ENCODE assay signal across 2 cellular contexts in the genomic region with DNA sequence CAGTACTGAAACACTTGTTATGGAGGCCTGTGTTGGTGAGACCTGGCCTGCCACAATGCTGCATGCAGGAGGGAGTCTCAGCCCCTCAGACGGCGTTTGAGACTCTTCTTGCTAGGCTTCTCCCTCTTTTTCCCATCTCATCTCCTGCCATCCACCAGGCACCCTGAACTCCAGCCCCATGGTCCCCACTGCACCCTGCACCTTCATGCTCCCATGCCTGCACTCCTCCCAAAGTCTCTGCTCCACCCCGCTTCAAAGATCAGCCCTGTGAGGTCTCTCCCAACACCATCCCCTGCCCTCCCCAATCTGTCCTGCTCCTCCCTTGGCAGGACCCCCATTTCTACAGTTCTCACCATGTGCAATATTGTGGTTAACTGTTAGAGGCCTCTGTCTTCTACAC.
TF ChIP-seq lines count a peak whose summit lies in the region.

No MANE protein-coding gene starts in this region.

TF ChIP-seq in IMR-90, 13 proteins besides CTCF, POLR2A, EP300 and RAD21:
- TF ChIP-seq, protein P1, sequence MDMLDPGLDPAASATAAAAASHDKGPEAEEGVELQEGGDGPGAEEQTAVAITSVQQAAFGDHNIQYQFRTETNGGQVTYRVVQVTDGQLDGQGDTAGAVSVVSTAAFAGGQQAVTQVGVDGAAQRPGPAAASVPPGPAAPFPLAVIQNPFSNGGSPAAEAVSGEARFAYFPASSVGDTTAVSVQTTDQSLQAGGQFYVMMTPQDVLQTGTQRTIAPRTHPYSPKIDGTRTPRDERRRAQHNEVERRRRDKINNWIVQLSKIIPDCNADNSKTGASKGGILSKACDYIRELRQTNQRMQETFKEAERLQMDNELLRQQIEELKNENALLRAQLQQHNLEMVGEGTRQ (IDR thresholded peaks at IDR 0.05; ENCODE audit: low read depth, low read length), result no peak
- TF ChIP-seq MXI1 (IDR thresholded peaks at IDR 0.05; ENCODE audit: borderline replicate concordance, low read depth, low read length) (no peak), CHD1 (IDR thresholded peaks at IDR 0.05; ENCODE audit: low read depth, low read length) (no peak), NFE2L2 (IDR thresholded peaks at IDR 0.05; ENCODE audit: low read depth, low read length) (no peak), CEBPB (IDR thresholded peaks at IDR 0.05; ENCODE audit: low read depth, low read length) (no peak), SMC3 (IDR thresholded peaks at IDR 0.05; ENCODE audit: low read depth, low read length) (no peak), MAZ (IDR thresholded peaks at IDR 0.05; ENCODE audit: borderline replicate concordance, low read depth, low read length) (no peak), RCOR1 (IDR thresholded peaks at IDR 0.05; ENCODE audit: insufficient replicate concordance, low read length) (no peak), MAFK (IDR thresholded peaks at IDR 0.05; ENCODE audit: low read depth, low read length) (no peak), RFX5 (IDR thresholded peaks at IDR 0.05; ENCODE audit: low read depth, low read length) (no peak), BHLHE40 (IDR thresholded peaks at IDR 0.05; ENCODE audit: low read depth, low read length) (no peak), FOS (IDR thresholded peaks at IDR 0.05; ENCODE audit: low read depth, low read length) (no peak)
- TF ChIP-seq, protein P2, sequence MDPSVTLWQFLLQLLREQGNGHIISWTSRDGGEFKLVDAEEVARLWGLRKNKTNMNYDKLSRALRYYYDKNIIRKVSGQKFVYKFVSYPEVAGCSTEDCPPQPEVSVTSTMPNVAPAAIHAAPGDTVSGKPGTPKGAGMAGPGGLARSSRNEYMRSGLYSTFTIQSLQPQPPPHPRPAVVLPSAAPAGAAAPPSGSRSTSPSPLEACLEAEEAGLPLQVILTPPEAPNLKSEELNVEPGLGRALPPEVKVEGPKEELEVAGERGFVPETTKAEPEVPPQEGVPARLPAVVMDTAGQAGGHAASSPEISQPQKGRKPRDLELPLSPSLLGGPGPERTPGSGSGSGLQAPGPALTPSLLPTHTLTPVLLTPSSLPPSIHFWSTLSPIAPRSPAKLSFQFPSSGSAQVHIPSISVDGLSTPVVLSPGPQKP (IDR thresholded peaks at IDR 0.05; ENCODE audit: borderline replicate concordance, low read depth, low read length), result no peak
TF ChIP-seq in IMR-90: peak in this region for 0.

TF ChIP-seq in H1, 55 proteins besides CTCF, POLR2A, EP300 and RAD21:
- no peak for TF ChIP-seq RNF2 (IDR thresholded peaks at IDR 0.05; ENCODE audit: borderline replicate concordance, low read depth, low read length, missing control alignments, poor library complexity, severe bottlenecking)
- TF ChIP-seq JUN (IDR thresholded peaks at IDR 0.05; ENCODE audit: low read depth, low read length), result no peak
- TF ChIP-seq, protein P3, sequence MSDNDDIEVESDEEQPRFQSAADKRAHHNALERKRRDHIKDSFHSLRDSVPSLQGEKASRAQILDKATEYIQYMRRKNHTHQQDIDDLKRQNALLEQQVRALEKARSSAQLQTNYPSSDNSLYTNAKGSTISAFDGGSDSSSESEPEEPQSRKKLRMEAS (IDR thresholded peaks at IDR 0.05), result no peak
- no peak for TF ChIP-seq PHF8 (conservative IDR thresholded peaks at IDR 0.05; ENCODE audit: low read depth, low read length)
- no peak for TF ChIP-seq SP4 (IDR thresholded peaks at IDR 0.05; ENCODE audit: low read length)
- no peak for TF ChIP-seq SAP30 (IDR thresholded peaks at IDR 0.05; ENCODE audit: insufficient read depth, insufficient replicate concordance, low read length)
- no peak for TF ChIP-seq TBP (IDR thresholded peaks at IDR 0.05; ENCODE audit: low read depth, low read length)
- no peak for TF ChIP-seq NANOG (IDR thresholded peaks at IDR 0.05; ENCODE audit: insufficient read depth, low read depth, low read length, poor library complexity, severe bottlenecking)
- TF ChIP-seq SIX5 (IDR thresholded peaks at IDR 0.05; ENCODE audit: low read depth, low read length), result no peak
- no peak for TF ChIP-seq KDM4A (IDR thresholded peaks at IDR 0.05; ENCODE audit: low read depth, low read length, severe bottlenecking)
- no peak for TF ChIP-seq CHD2 (IDR thresholded peaks at IDR 0.05; ENCODE audit: low read length)
- TF ChIP-seq POU5F1 (IDR thresholded peaks at IDR 0.05; ENCODE audit: low read depth, low read length), result no peak
- no peak for TF ChIP-seq SP2 (IDR thresholded peaks at IDR 0.05; ENCODE audit: low read length)
